Comparison of ENCODE assay signal across 8 cellular contexts in genomic region chr5:169302491-169303118, GRCh38. TPM values are rescaled to one million over a fixed set of nuclear protein-coding genes. Genes with fewer than 3 reads are reported as not detected.
DNase-seq lines count a peak whose midpoint lies in the region; ATAC-seq and TF ChIP-seq lines count a peak whose summit lies in the region.

No MANE protein-coding gene starts in this region.

- CTCF ChIA-PET in activated CD8-positive, alpha-beta memory T cell treated with anti-CD3 and anti-CD28 coated beads, Interleukin-2, amount 10 ng/mL, durations not matched to agents 7 days and 5 days (lab: Charles Lee) = no interaction called here

- peak; percentile 59 for DNase-seq in NCI-H748 treated with DMSO at 0.1 percent for 48 hours (lab: John Stamatoyannopoulos, UW)
- DNase-seq in activated CD8-positive, alpha-beta memory T cell treated with anti-CD3 and anti-CD28 coated beads, Interleukin-2, amount 10 ng/mL, durations not matched to agents 7 days and 5 days = peak; percentile 66
- DNase-seq in fibroblast of lung (ENCODE audit: low read depth in 2 of 2) = peak; percentile 70 to 85
- DNase-seq in nephron progenitor cell = peak; percentile 87
- DNase-seq in thyroid gland = peak; percentile 74 to 88

- H3K27ac ChIP-seq in C4-2B = no peak overlapping the region
- no peak overlapping the region for H3K27ac ChIP-seq in fibroblast of lung (ENCODE audit: insufficient read depth, low read length)
- H3K27ac ChIP-seq in thyroid gland = no peak overlapping the region

- peaks cover 5% of the 10 kb centered on the region for H3K4me1 Mint-ChIP-seq in activated CD8-positive, alpha-beta memory T cell treated with anti-CD3 and anti-CD28 coated beads, Interleukin-2, amount 10 ng/mL, durations not matched to agents 7 days and 5 days
- H3K4me1 Mint-ChIP-seq in nephron progenitor cell = peaks cover 72% of the 10 kb centered on the region

- ATAC-seq in GM18868 (IDR thresholded peaks at IDR 0.05; ENCODE audit: unreplicated experiment) (peak; percentile 87), HG03280 (IDR thresholded peaks at IDR 0.05; ENCODE audit: unreplicated experiment) (peak; percentile 75)
- ATAC-seq in activated CD8-positive, alpha-beta memory T cell treated with anti-CD3 and anti-CD28 coated beads, Interleukin-2, amount 10 ng/mL, durations not matched to agents 7 days and 5 days = peak; percentile 33

- H3K4me3 ChIP-seq in fibroblast of lung (replicated peaks in 1 of 4; ENCODE audit: control extremely low read depth in 1 of 4, insufficient read depth in 1 of 4, low read depth in 3 of 4, low read length in 4 of 4) (no peak overlapping the region), thyroid gland (replicated peaks in 1 of 3) (no peak overlapping the region)

- no peak overlapping the region for H3K27ac Mint-ChIP-seq in activated CD8-positive, alpha-beta memory T cell treated with anti-CD3 and anti-CD28 coated beads, Interleukin-2, amount 10 ng/mL, durations not matched to agents 7 days and 5 days
- no peak overlapping the region for H3K27ac Mint-ChIP-seq in nephron progenitor cell

- no peaks in the 10 kb centered on the region for H3K36me3 Mint-ChIP-seq in activated CD8-positive, alpha-beta memory T cell treated with anti-CD3 and anti-CD28 coated beads, Interleukin-2, amount 10 ng/mL, durations not matched to agents 7 days and 5 days
- H3K36me3 Mint-ChIP-seq in nephron progenitor cell (ENCODE audit: low read depth) = no peaks in the 10 kb centered on the region

- H3K79me2 ChIP-seq in fibroblast of lung (ENCODE audit: control insufficient read depth, insufficient read depth, low read length) = no peaks in the 10 kb centered on the region

- no peaks in the 10 kb centered on the region for H4K20me1 ChIP-seq in fibroblast of lung (ENCODE audit: control insufficient read depth, extremely low read depth, insufficient read depth, low read length)

- H3K27me3 ChIP-seq in fibroblast of lung (ENCODE audit: control insufficient read depth, insufficient read depth, low read length) = peaks cover 17% of the 10 kb centered on the region
- no peaks in the 10 kb centered on the region for H3K27me3 ChIP-seq in thyroid gland

- H3K36me3 ChIP-seq in fibroblast of lung (ENCODE audit: control insufficient read depth, insufficient read depth, low read length) (no peaks in the 10 kb centered on the region), thyroid gland (no peaks in the 10 kb centered on the region)

- H3K4me1 ChIP-seq in fibroblast of lung (ENCODE audit: control insufficient read depth, extremely low read depth, insufficient read depth, low read length) = peaks cover 4% of the 10 kb centered on the region
- H3K4me1 ChIP-seq in thyroid gland = peaks cover 0 to 8% of the 10 kb centered on the region in 2 donors

- WGBS in thyroid gland, 2 donors = 14 to 16% methylated on average over 17 of the region's 17 CpGs

- H3K9ac ChIP-seq in fibroblast of lung (ENCODE audit: insufficient read depth, low read length) = no peak overlapping the region

- H3K4me2 ChIP-seq in fibroblast of lung (ENCODE audit: extremely low read depth, insufficient read depth, low read length) = peak overlapping the region; percentile 7

- intact Hi-C loops in thyroid gland (cut with DNase I) = loop anchor here (2.0 to 10.0 kb wide), 5 partner anchors 138 to 628 kb away; no protein-coding TSS in a partner anchor

- H3K4me3 Mint-ChIP-seq in activated CD8-positive, alpha-beta memory T cell treated with anti-CD3 and anti-CD28 coated beads, Interleukin-2, amount 10 ng/mL, durations not matched to agents 7 days and 5 days = no peak overlapping the region
- H3K4me3 Mint-ChIP-seq in nephron progenitor cell = peak overlapping the region; percentile 86

- TF ChIP-seq POLR2A in thyroid gland (IDR thresholded peaks at IDR 0.05) = no peak

- H3K9me3 ChIP-seq in fibroblast of lung (ENCODE audit: control insufficient read depth, insufficient read depth, low read depth, low read length) = no peaks in the 10 kb centered on the region
- no peaks in the 10 kb centered on the region for H3K9me3 ChIP-seq in thyroid gland

- H3K9me3 Mint-ChIP-seq in activated CD8-positive, alpha-beta memory T cell treated with anti-CD3 and anti-CD28 coated beads, Interleukin-2, amount 10 ng/mL, durations not matched to agents 7 days and 5 days (ENCODE audit: low read depth) = no peaks in the 10 kb centered on the region
- peaks cover 9% of the 10 kb centered on the region for H3K9me3 Mint-ChIP-seq in nephron progenitor cell

- peaks cover 52% of the 10 kb centered on the region for H3K27me3 Mint-ChIP-seq in activated CD8-positive, alpha-beta memory T cell treated with anti-CD3 and anti-CD28 coated beads, Interleukin-2, amount 10 ng/mL, durations not matched to agents 7 days and 5 days
- peaks cover 20% of the 10 kb centered on the region for H3K27me3 Mint-ChIP-seq in nephron progenitor cell (ENCODE audit: low read depth, poor library complexity)

- no peak overlapping the region for H2AFZ ChIP-seq in fibroblast of lung (ENCODE audit: low read length)

- TF ChIP-seq CTCF in C4-2B (conservative IDR thresholded peaks at IDR 0.05) = peak; percentile 94
- TF ChIP-seq CTCF in fibroblast of lung (conservative IDR thresholded peaks at IDR 0.05 in 1 of 2, IDR thresholded peaks at IDR 0.05 in 1 of 2; ENCODE audit: low read depth in 1 of 2, low read length in 2 of 2) = peak; percentile 95 to 98
- TF ChIP-seq CTCF in nephron progenitor cell (IDR thresholded peaks at IDR 0.05) = peak; percentile 93
- TF ChIP-seq CTCF in thyroid gland (IDR thresholded peaks at IDR 0.05) = peak; percentile 60 to 92 (median 80)

RNA-seq across cellular contexts. Expression of gene SLIT3, which starts 1.7 kb away (rescaled TPM):
- under 1 TPM in 1 of 2 experiments, not detected in 1; 0.09 TPM for total RNA-seq in activated CD8-positive, alpha-beta memory T cell treated with anti-CD3 and anti-CD28 coated beads, Interleukin-2, amount 10 ng/mL, durations not matched to agents 7 days and 5 days
- total RNA-seq in fibroblast of lung = 4.6 and 8.0 TPM in 2 replicates
- polyA plus RNA-seq in fibroblast of lung = 1.6 and 3.3 TPM in 2 replicates
- 1.9 and 2.6 TPM in 2 replicates for polyA plus RNA-seq in fibroblast of lung (2012)
- polyA minus RNA-seq in fibroblast of lung (ENCODE audit: low replicate concordance) = 7.3 and 15.9 TPM in 2 replicates
- 10 to 100 TPM; 28.4 to 77.2 (median 63.8) TPM for total RNA-seq in thyroid gland

Comparison
In these comparisons a context has a peak if more than half of its experiments do, and no peak if none do; other contexts are left out.
1. ATAC-seq: peak in every context shown above with its lines; median percentile 87 in GM18868; 75 in HG03280; 33 in activated CD8-positive, alpha-beta memory T cell treated with anti-CD3 and anti-CD28 coated beads, Interleukin-2, amount 10 ng/mL, durations not matched to agents 7 days and 5 days.